Comparison of ENCODE assay signal across 29 cellular contexts in the genomic region with DNA sequence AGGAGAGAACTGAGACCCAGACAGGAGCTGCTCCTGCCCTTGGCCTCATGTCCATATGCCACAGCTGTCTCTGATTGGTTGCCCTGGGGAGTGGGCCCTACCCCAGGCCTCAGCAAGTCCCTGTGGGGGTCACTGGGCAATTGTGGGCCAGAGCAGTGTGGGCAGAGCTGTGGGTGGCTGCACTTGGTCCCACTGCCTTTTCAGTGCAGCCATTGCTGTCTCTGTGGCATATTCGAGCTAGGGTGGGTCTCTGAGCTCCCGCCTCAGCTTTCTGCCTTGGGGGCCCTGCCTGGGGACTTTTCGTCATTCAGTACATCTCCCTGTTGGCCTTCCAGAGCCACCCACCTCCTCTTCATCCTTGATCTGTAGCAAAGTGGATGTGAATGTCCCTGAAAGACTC.
"Had no signal": no experiment of that assay in that cellular context is flagged by ENCODE, and none has a peak within 500 bp of the region (broad histone marks: within the 10 kb centered on the region; RNA-seq: fewer than 3 reads in every experiment).

No MANE protein-coding gene starts in this region.

- H3K27me3 ChIP-seq: testis, thyroid gland, tibial nerve, transverse colon, upper lobe of left lung, uterus, vagina had no signal

- H3K4me1 Mint-ChIP-seq: stimulated activated effector memory CD8-positive, alpha-beta T cell treated with anti-CD3 and anti-CD28 coated beads, Interleukin-12 subunit alpha, Interleukin-12 subunit beta, amount 100 ng/mL, for 72 hours; stimulated activated memory B cell treated with anti-CD40 and anti-IgM and Interleukin-4, amounts not matched to agents 10 μg/mL and 1 μg/mL and 100 μg/mL, for 72 hours; stimulated activated naive B cell treated with anti-CD40 and anti-IgM and Interleukin-4, amounts not matched to agents 10 μg/mL and 1 μg/mL and 100 μg/mL, for 72 hours; stimulated activated naive CD8-positive, alpha-beta T cell treated with anti-CD3 and anti-CD28 coated beads, Interleukin-15, amount 100 ng/mL, for 72 hours had no signal

- H3K36me3 ChIP-seq: stomach, suprapubic skin, thoracic aorta, thyroid gland, tibial artery, tibial nerve, transverse colon, upper lobe of left lung, upper lobe of right lung, uterus, vagina had no signal

- H3K9me3 ChIP-seq: suprapubic skin, testis, thoracic aorta, thyroid gland, transverse colon, upper lobe of right lung, uterus, vagina had no signal

- ATAC-seq: stimulated activated effector memory CD8-positive, alpha-beta T cell treated with anti-CD3 and anti-CD28 coated beads, Interleukin-12 subunit alpha, Interleukin-12 subunit beta, amount 100 ng/mL, for 72 hours; stimulated activated memory B cell treated with anti-CD40 and anti-IgM and Interleukin-4, amounts not matched to agents 10 μg/mL and 1 μg/mL and 100 μg/mL, for 72 hours; stimulated activated naive B cell treated with anti-CD40 and anti-IgM and Interleukin-4, amounts not matched to agents 10 μg/mL and 1 μg/mL and 100 μg/mL, for 72 hours; stimulated activated naive CD8-positive, alpha-beta T cell treated with anti-CD3 and anti-CD28 coated beads, Interleukin-15, amount 100 ng/mL, for 72 hours; stimulated activated naive CD8-positive, alpha-beta T cell treated with anti-CD3 and anti-CD28 coated beads, Interleukin-15, Interleukin-2, amounts not matched to agents 100 U/mL and 50 U/mL, for 24 hours; upper lobe of right lung had no signal

- H3K27me3 Mint-ChIP-seq: stimulated activated naive CD8-positive, alpha-beta T cell treated with anti-CD3 and anti-CD28 coated beads, Interleukin-15, amount 100 ng/mL, for 72 hours; stimulated activated naive CD8-positive, alpha-beta T cell treated with anti-CD3 and anti-CD28 coated beads, Interleukin-15, Interleukin-2, amounts not matched to agents 100 ng/mL and 50 ng/mL, for 24 hours; type B pancreatic cell had no signal

- H3K27ac Mint-ChIP-seq: stimulated activated effector memory CD8-positive, alpha-beta T cell treated with anti-CD3 and anti-CD28 coated beads, Interleukin-12 subunit alpha, Interleukin-12 subunit beta, amount 100 ng/mL, for 72 hours; stimulated activated memory B cell treated with anti-CD40 and anti-IgM and Interleukin-4, amounts not matched to agents 10 μg/mL and 1 μg/mL and 100 μg/mL, for 72 hours; stimulated activated naive B cell treated with anti-CD40 and anti-IgM and Interleukin-4, amounts not matched to agents 10 μg/mL and 1 μg/mL and 100 μg/mL, for 72 hours; stimulated activated naive CD8-positive, alpha-beta T cell treated with anti-CD3 and anti-CD28 coated beads, Interleukin-15, amount 100 ng/mL, for 72 hours; stimulated activated naive CD8-positive, alpha-beta T cell treated with anti-CD3 and anti-CD28 coated beads, Interleukin-15, Interleukin-2, amounts not matched to agents 100 ng/mL and 50 ng/mL, for 24 hours; type B pancreatic cell had no signal

- H3K4me1 ChIP-seq: stomach, suprapubic skin, testis, thyroid gland, tibial artery, tibial nerve, transverse colon, upper lobe of left lung, upper lobe of right lung, uterus, vagina had no signal

- H3K4me3 Mint-ChIP-seq: stimulated activated effector memory CD8-positive, alpha-beta T cell treated with anti-CD3 and anti-CD28 coated beads, Interleukin-12 subunit alpha, Interleukin-12 subunit beta, amount 100 ng/mL, for 72 hours; stimulated activated memory B cell treated with anti-CD40 and anti-IgM and Interleukin-4, amounts not matched to agents 10 μg/mL and 1 μg/mL and 100 μg/mL, for 72 hours; stimulated activated naive B cell treated with anti-CD40 and anti-IgM and Interleukin-4, amounts not matched to agents 10 μg/mL and 1 μg/mL and 100 μg/mL, for 72 hours; stimulated activated naive CD8-positive, alpha-beta T cell treated with anti-CD3 and anti-CD28 coated beads, Interleukin-15, amount 100 ng/mL, for 72 hours; stimulated activated naive CD8-positive, alpha-beta T cell treated with anti-CD3 and anti-CD28 coated beads, Interleukin-15, Interleukin-2, amounts not matched to agents 100 ng/mL and 50 ng/mL, for 24 hours; type B pancreatic cell had no signal

- H3K9me3 Mint-ChIP-seq: stimulated activated effector memory CD8-positive, alpha-beta T cell treated with anti-CD3 and anti-CD28 coated beads, Interleukin-12 subunit alpha, Interleukin-12 subunit beta, amount 100 ng/mL, for 72 hours; stimulated activated memory B cell treated with anti-CD40 and anti-IgM and Interleukin-4, amounts not matched to agents 10 μg/mL and 1 μg/mL and 100 μg/mL, for 72 hours; stimulated activated naive CD8-positive, alpha-beta T cell treated with anti-CD3 and anti-CD28 coated beads, Interleukin-15, Interleukin-2, amounts not matched to agents 100 ng/mL and 50 ng/mL, for 24 hours; type B pancreatic cell had no signal

- FAIRE-seq: urothelium cell line had no signal

- H3K4me3 ChIP-seq: stomach, suprapubic skin, testis, thoracic aorta, thyroid gland, tibial artery, tibial nerve, transverse colon, upper lobe of left lung, upper lobe of right lung, uterus, vagina had no signal

- H3K27ac ChIP-seq: stomach, suprapubic skin, testis, thoracic aorta, thyroid gland, tibial artery, tibial nerve, transverse colon, upper lobe of left lung, upper lobe of right lung, uterus, vagina had no signal

- DNase-seq: stimulated activated CD4-positive, alpha-beta T cell treated with anti-CD3 and anti-CD28 coated beads, Interleukin-2, amount 100 ng/mL, for 48 hours; stimulated activated CD4-positive, alpha-beta T cell treated with anti-CD3 and anti-CD28 coated beads, Interleukin-4, amount 100 ng/mL, for 1 hour; stimulated activated CD4-positive, alpha-beta T cell treated with anti-CD3 and anti-CD28 coated beads, Interleukin-4, amount 100 ng/mL, for 24 hours; stimulated activated CD4-positive, alpha-beta T cell treated with anti-CD3 and anti-CD28 coated beads, Interleukin-4, amount 100 ng/mL, for 4 hours; stimulated activated CD8-positive, alpha-beta memory T cell treated with anti-CD3 and anti-CD28 coated beads, Interleukin-4, amount 100 ng/mL, for 48 hours; stimulated activated naive B cell treated with anti-CD40 and anti-IgM and Interleukin-4, amounts not matched to agents 10 μg/mL and 1 μg/mL and 100 μg/mL, for 72 hours; stimulated activated naive CD4-positive, alpha-beta T cell; stimulated activated naive CD4-positive, alpha-beta T cell treated with Interleukin-2 at 50 U/mL for 16 hours; stimulated activated naive CD8-positive, alpha-beta T cell treated with anti-CD3 and anti-CD28 coated beads, Interleukin-15, amount 100 ng/mL, for 72 hours; stimulated activated naive CD8-positive, alpha-beta T cell treated with anti-CD3 and anti-CD28 coated beads, Interleukin-15, Interleukin-2, amounts not matched to agents 100 U/mL and 50 U/mL, for 24 hours; stomach; substantia nigra; testis; thyroid gland; tibial artery; transverse colon; trophoblast cell; upper lobe of right lung; uterus had no signal

- H3K36me3 Mint-ChIP-seq: stimulated activated effector memory CD8-positive, alpha-beta T cell treated with anti-CD3 and anti-CD28 coated beads, Interleukin-12 subunit alpha, Interleukin-12 subunit beta, amount 100 ng/mL, for 72 hours; stimulated activated memory B cell treated with anti-CD40 and anti-IgM and Interleukin-4, amounts not matched to agents 10 μg/mL and 1 μg/mL and 100 μg/mL, for 72 hours; stimulated activated naive B cell treated with anti-CD40 and anti-IgM and Interleukin-4, amounts not matched to agents 10 μg/mL and 1 μg/mL and 100 μg/mL, for 72 hours; type B pancreatic cell had no signal
